10 cellular contexts compared by ENCODE assay signal in the genomic region with DNA sequence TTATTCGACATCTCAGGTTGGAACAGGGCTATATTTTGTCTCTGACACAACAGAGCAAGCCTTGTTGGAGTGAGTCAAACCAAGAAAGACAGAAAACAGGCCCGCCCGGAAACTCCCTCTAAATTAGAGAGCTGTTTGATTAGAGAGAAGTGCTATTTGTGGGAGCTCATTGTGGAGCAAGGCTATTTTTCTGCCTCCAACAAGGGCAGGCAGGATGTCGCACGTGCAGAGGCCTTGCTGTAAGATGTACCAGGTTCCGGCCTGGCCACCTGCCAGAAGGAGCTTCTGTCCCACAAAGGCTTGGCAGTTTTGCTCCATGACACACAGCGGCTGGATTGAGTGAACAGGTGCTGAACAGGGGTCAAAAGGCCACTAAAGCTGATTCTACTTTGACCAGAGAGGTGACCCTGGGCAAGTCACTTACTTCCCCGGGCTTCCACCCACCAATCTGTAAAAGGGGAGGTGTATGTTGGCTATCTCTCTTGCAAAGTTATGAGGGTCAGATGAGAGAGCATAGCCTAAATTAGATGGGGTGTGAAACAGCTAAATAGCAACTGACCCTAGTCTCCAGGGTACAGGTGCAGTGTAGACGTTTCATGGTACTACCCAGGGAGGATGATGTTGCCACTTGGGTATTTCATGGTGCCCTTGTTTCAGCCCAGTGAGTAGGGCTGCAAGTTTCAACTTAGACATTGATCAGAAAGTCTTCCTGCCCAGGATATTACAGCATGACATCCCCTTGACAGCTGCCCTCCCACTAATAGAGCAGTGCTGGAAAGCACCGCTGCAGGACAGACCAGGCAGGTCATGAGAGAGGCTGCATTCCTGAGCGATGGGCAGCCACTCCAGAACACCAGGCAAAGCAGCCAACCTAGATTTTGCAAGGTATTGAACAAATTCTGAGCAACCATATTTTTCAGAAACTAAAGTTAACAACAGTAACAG.
DNase-seq lines count a peak whose midpoint lies in the region; ATAC-seq and TF ChIP-seq lines count a peak whose summit lies in the region.
"Had no signal": no experiment of that assay in that cellular context is flagged by ENCODE, and none has a peak within 500 bp of the region (broad histone marks: within the 10 kb centered on the region; RNA-seq: fewer than 3 reads in every experiment).

No MANE protein-coding gene starts in this region.

- intact Hi-C loops in left ventricle myocardium inferior (cut with micrococcal nuclease) = no loop called here

- no peaks in the 10 kb centered on the region for H3K27me3 ChIP-seq in left ventricle myocardium inferior (ENCODE audit: low read depth)

- H3K27ac ChIP-seq in left ventricle myocardium inferior (replicated peaks) = peak overlapping the region; percentile 60

- no peaks in the 10 kb centered on the region for H3K9me3 ChIP-seq in left ventricle myocardium inferior (replicated peaks)

- ATAC-seq in GM18520 (IDR thresholded peaks at IDR 0.05; ENCODE audit: unreplicated experiment) = peak; percentile 40
- peak; percentile 84 for ATAC-seq in GM21529 (IDR thresholded peaks at IDR 0.05; ENCODE audit: unreplicated experiment)
- ATAC-seq in HG03469 (IDR thresholded peaks at IDR 0.05; ENCODE audit: unreplicated experiment) = peak; percentile 50

- DNase-seq in left ventricle myocardium inferior = peak; percentile 36
- DNase-seq in NCI-H524 treated with DMSO at 0.1 percent for 48 hours (lab: John Stamatoyannopoulos, UW) = no peak
- DNase-seq in GF-D8 (lab: John Stamatoyannopoulos, UW) = no peak
- no peak for DNase-seq in mesenteric fat pad (ENCODE audit: low spot score)
- no peak for DNase-seq in NCI-H2029 (lab: John Stamatoyannopoulos, UW)
- DNase-seq: NCI-H146 had no signal

- no peak for TF ChIP-seq CTCF in left ventricle myocardium inferior (IDR thresholded peaks at IDR 0.05; ENCODE audit: borderline replicate concordance)

- no peak overlapping the region for H3K4me3 ChIP-seq in left ventricle myocardium inferior
- H3K4me3 ChIP-seq: skin epidermis had no signal

- H3K36me3 ChIP-seq in left ventricle myocardium inferior = peaks cover 4% of the 10 kb centered on the region

- peaks cover 58% of the 10 kb centered on the region for H3K4me1 ChIP-seq in left ventricle myocardium inferior
